ENCODE assay signal across 14 cellular contexts in the genomic region with DNA sequence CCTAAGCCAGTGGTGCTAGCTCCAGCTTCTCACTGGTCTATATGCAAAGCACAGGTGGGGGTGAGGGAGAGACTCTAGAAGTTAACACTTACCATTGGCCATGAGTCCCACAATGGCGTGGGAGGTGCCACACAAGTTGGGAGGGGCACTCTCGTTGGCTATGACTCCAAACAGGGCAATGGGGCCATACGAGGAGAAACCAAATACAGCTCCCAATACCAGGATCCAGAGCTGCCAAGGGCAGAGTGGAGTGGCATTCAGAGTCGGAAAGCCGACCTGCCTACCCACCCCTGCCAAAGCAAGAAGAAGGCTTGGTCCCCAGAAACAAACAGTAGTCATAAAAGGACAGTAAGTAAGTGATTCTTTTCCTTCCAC. TPM values are rescaled to one million over a fixed set of nuclear protein-coding genes. Genes with fewer than 3 reads are reported as not detected.
DNase-seq lines count a peak whose midpoint lies in the region; ATAC-seq and TF ChIP-seq lines count a peak whose summit lies in the region.
"Had no signal": no experiment of that assay in that cellular context is flagged by ENCODE, and none has a peak within 500 bp of the region (broad histone marks: within the 10 kb centered on the region; RNA-seq: fewer than 3 reads in every experiment).

No MANE protein-coding gene starts in this region.

- H3K4me1 ChIP-seq in right lobe of liver: peaks cover 0 to 78% (median 32%) of the 10 kb centered on the region in 4 donors
- peaks cover 24% of the 10 kb centered on the region for H3K4me1 ChIP-seq in stomach smooth muscle (ENCODE audit: control insufficient read depth, insufficient read depth, low read length)

- H3K27ac Mint-ChIP-seq in activated naive CD4-positive, alpha-beta T cell treated with anti-CD3 and anti-CD28 coated beads, Interleukin-2, amount 50 U/mL, for 72 hours: peak overlapping the region; percentile 21 to 96

- TF ChIP-seq CTCF in RWPE1 (conservative IDR thresholded peaks at IDR 0.05; ENCODE audit: low read depth) (no peak), right lobe of liver (IDR thresholded peaks at IDR 0.05) (no peak)

- no peak for ATAC-seq in activated naive CD4-positive, alpha-beta T cell treated with anti-CD3 and anti-CD28 coated beads, Interleukin-2, amount 50 U/mL, for 72 hours
- ATAC-seq in right lobe of liver (no peak), HG03378 (IDR thresholded peaks at IDR 0.05; ENCODE audit: unreplicated experiment) (no peak)

- H3K27me3 ChIP-seq in right lobe of liver (no peaks in the 10 kb centered on the region), stomach smooth muscle (ENCODE audit: control insufficient read depth in 1 of 2, insufficient read depth in 2 of 2, low read length in 2 of 2) (no peaks in the 10 kb centered on the region)
- H3K27me3 ChIP-seq: testis had no signal

- H3K36me3 Mint-ChIP-seq in activated naive CD4-positive, alpha-beta T cell treated with anti-CD3 and anti-CD28 coated beads, Interleukin-2, amount 50 U/mL, for 72 hours: peaks cover 9 to 23% of the 10 kb centered on the region in 2 donors

- H3K9me3 ChIP-seq in right lobe of liver (no peaks in the 10 kb centered on the region), stomach smooth muscle (ENCODE audit: control insufficient read depth in 2 of 2, low read length in 2 of 2) (no peaks in the 10 kb centered on the region)
- H3K9me3 ChIP-seq: testis had no signal

- H3K9ac ChIP-seq in stomach smooth muscle (ENCODE audit: low read length in 2 of 2): no peak overlapping the region

- intact Hi-C loops in right lobe of liver (cut with DNase I): no loop called here

- POLR2A ChIA-PET in RWPE1 (lab: Yijun Ruan, JAX; ENCODE audit: low non-redundant PET): no interaction called here

- H3K4me3 ChIP-seq in right lobe of liver (peak overlapping the region in 1 of 3 donors; percentile 81), stomach smooth muscle (ENCODE audit: low read length in 2 of 2) (no peak overlapping the region)
- H3K4me3 ChIP-seq: testis had no signal

- peak; percentile 10 for TF ChIP-seq POLR2A in right lobe of liver (IDR thresholded peaks at IDR 0.05)

- WGBS in right lobe of liver (ENCODE audit: insufficient coverage, low coverage, low lambda C conversion rate, missing lambda C conversion rate): 18% methylated on average over 4 of the region's 5 CpGs

- H3K36me3 ChIP-seq in right lobe of liver (peaks cover 0 to 32% (median 15%) of the 10 kb centered on the region in 4 donors), stomach smooth muscle (ENCODE audit: control insufficient read depth in 2 of 2, insufficient read depth in 2 of 2, low read length in 2 of 2) (peaks cover 21 to 39% of the 10 kb centered on the region in 2 donors)

- H3K27ac ChIP-seq in RWPE1 (peak overlapping the region; percentile 81), right lobe of liver (peak overlapping the region; percentile 37 to 62 (median 47)), stomach smooth muscle (ENCODE audit: low read length) (peak overlapping the region; percentile 24)
- H3K27ac ChIP-seq: testis had no signal

- no peak for DNase-seq in activated naive CD4-positive, alpha-beta T cell treated with anti-CD3 and anti-CD28 coated beads, Interleukin-2, amount 50 U/mL, for 72 hours (ENCODE audit: low spot score in 2 of 2)
- DNase-seq in activated naive CD4-positive, alpha-beta T cell treated with Interleukin-2 at 50 U/mL for 16 hours: no peak
- DNase-seq in RWPE1 (ENCODE audit: low spot score) (no peak), right lobe of liver (peak in 2 of 3 donors; percentile 37 to 42), SK-N-DZ (ENCODE audit: low spot score) (no peak), EL (no peak)
- DNase-seq: cortex of kidney, HCEC 1CT, NCI-H1930, occipital lobe, T1000, testis had no signal

- CTCF ChIA-PET in RWPE1 (lab: Yijun Ruan, JAX): interaction anchor here (0.6 kb wide), 1 partner anchor 1438 kb away, joined by 3 read pairs; no protein-coding TSS in a partner anchor

- no peaks in the 10 kb centered on the region for H3K9me3 Mint-ChIP-seq in activated naive CD4-positive, alpha-beta T cell treated with anti-CD3 and anti-CD28 coated beads, Interleukin-2, amount 50 U/mL, for 72 hours

RNA-seq across cellular contexts. Expression of gene SLC37A4, which starts 5.6 kb away (rescaled TPM):
- 10 to 100 TPM; 22.3 to 33.4 TPM for total RNA-seq in activated naive CD4-positive, alpha-beta T cell treated with anti-CD3 and anti-CD28 coated beads, Interleukin-2, amount 50 U/mL, for 72 hours
- total RNA-seq in right lobe of liver: 100 to 1,000 TPM in 4 of 6 experiments, 10 to 100 TPM in 2; 78.5 to 177 (median 147) TPM
- polyA plus RNA-seq in SK-N-DZ (2014; cell fraction: cytosol; rRNA removed): 27.3 and 37.4 TPM in 2 replicates
- 63.1 and 98.4 TPM in 2 replicates for polyA plus RNA-seq in SK-N-DZ (2014; cell fraction: nucleus; rRNA removed)

RNA-seq across cellular contexts. Expression of gene TRAPPC4, which starts 6.5 kb away (rescaled TPM):
- 100 to 1,000 TPM in 1 of 2 donors, 10 to 100 TPM in 1; 67.3 to 123 TPM for total RNA-seq in activated naive CD4-positive, alpha-beta T cell treated with anti-CD3 and anti-CD28 coated beads, Interleukin-2, amount 50 U/mL, for 72 hours
- 10 to 100 TPM; 17.2 to 46.3 (median 33.4) TPM for total RNA-seq in right lobe of liver
- 49.6 and 51.0 TPM in 2 replicates for polyA plus RNA-seq in SK-N-DZ (2014; cell fraction: cytosol; rRNA removed)
- 27.4 and 37.3 TPM in 2 replicates for polyA plus RNA-seq in SK-N-DZ (2014; cell fraction: nucleus; rRNA removed)

RNA-seq across cellular contexts. Expression of gene RPS25, which starts 6.9 kb away (rescaled TPM):
- total RNA-seq in activated naive CD4-positive, alpha-beta T cell treated with anti-CD3 and anti-CD28 coated beads, Interleukin-2, amount 50 U/mL, for 72 hours: 1,000 to 10,000 TPM; 1,843 to 2,330 TPM
- 100 to 1,000 TPM; 326 to 822 (median 376) TPM for total RNA-seq in right lobe of liver
- polyA plus RNA-seq in SK-N-DZ (2014; cell fraction: cytosol; rRNA removed): 1,352 and 1,764 TPM in 2 replicates
- 951 and 1,259 TPM in 2 replicates for polyA plus RNA-seq in SK-N-DZ (2014; cell fraction: nucleus; rRNA removed)

RNA-seq across cellular contexts. Expression of gene CENATAC, which starts 27.1 kb away (rescaled TPM):
- 10 to 100 TPM; 39.0 to 60.1 TPM for total RNA-seq in activated naive CD4-positive, alpha-beta T cell treated with anti-CD3 and anti-CD28 coated beads, Interleukin-2, amount 50 U/mL, for 72 hours
- total RNA-seq in right lobe of liver: 10 to 100 TPM; 11.5 to 16.7 (median 13.0) TPM
- polyA plus RNA-seq in SK-N-DZ (2014; cell fraction: cytosol; rRNA removed): 14.3 and 16.2 TPM in 2 replicates
- polyA plus RNA-seq in SK-N-DZ (2014; cell fraction: nucleus; rRNA removed): 63.8 and 64.2 TPM in 2 replicates

RNA-seq across cellular contexts. Expression of gene HYOU1, which starts 31.9 kb away (rescaled TPM):
- 100 to 1,000 TPM in 1 of 2 donors, 10 to 100 TPM in 1; 71.7 to 117 TPM for total RNA-seq in activated naive CD4-positive, alpha-beta T cell treated with anti-CD3 and anti-CD28 coated beads, Interleukin-2, amount 50 U/mL, for 72 hours
- 100 to 1,000 TPM; 107 to 202 (median 171) TPM for total RNA-seq in right lobe of liver
- 77.2 and 87.5 TPM in 2 replicates for polyA plus RNA-seq in SK-N-DZ (2014; cell fraction: cytosol; rRNA removed)
- 61.2 and 65.8 TPM in 2 replicates for polyA plus RNA-seq in SK-N-DZ (2014; cell fraction: nucleus; rRNA removed)

Comparison
In these comparisons a context has a peak if more than half of its experiments do, and no peak if none do; other contexts are left out.
1. DNase-seq: peak in right lobe of liver (2 of 3); none in activated naive CD4-positive, alpha-beta T cell treated with anti-CD3 and anti-CD28 coated beads, Interleukin-2, amount 50 U/mL, for 72 hours (0 of 2), activated naive CD4-positive, alpha-beta T cell treated with Interleukin-2 at 50 U/mL for 16 hours (single experiment), RWPE1 (single experiment), SK-N-DZ (single experiment) and EL (single experiment).
2. H3K27ac ChIP-seq: peak in every context shown above with its lines; median percentile 81 in RWPE1; 47 in right lobe of liver; 24 in stomach smooth muscle.